8 cellular contexts compared by ENCODE assay signal in genomic region chr9:12774861-12775367, GRCh38. TPM values are rescaled to one million over a fixed set of nuclear protein-coding genes. Genes with fewer than 3 reads are reported as not detected.
DNase-seq lines count a peak whose midpoint lies in the region; ATAC-seq, FAIRE-seq and TF ChIP-seq lines count a peak whose summit lies in the region.

A gene with protein sequence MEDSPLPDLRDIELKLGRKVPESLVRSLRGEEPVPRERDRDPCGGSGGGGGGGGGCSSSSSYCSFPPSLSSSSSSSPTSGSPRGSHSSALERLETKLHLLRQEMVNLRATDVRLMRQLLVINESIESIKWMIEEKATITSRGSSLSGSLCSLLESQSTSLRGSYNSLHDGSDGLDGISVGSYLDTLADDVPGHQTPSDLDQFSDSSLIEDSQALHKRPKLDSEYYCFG (plus strand): TSS chr9:12775020. CDS start chr9:12775716, 696 bp downstream.

- no peak for TF ChIP-seq POLR2A in spleen (IDR thresholded peaks at IDR 0.05)

- H3K4me1 ChIP-seq in kidney (ENCODE audit: control insufficient read depth in 1 of 2, insufficient read depth in 1 of 2, low read depth in 1 of 2, low read length in 2 of 2) (peaks cover 0 to 5% of the 10 kb centered on the region in 2 donors), spleen (peaks cover 0 to 16% (median 3%) of the 10 kb centered on the region in 6 donors)
- H3K4me1 ChIP-seq in CD8-positive, alpha-beta memory T cell (ENCODE audit: insufficient read depth, low read length), result no peaks in the 10 kb centered on the region

- H3K27ac ChIP-seq in kidney (ENCODE audit: low read depth in 2 of 2, low read length in 2 of 2) (peak within 1 kb of the TSS; percentile 84 to 85), spleen (peak within 1 kb of the TSS; percentile 64 to 88 (median 82))
- no peak within 1 kb of the TSS for H3K27ac ChIP-seq in CD8-positive, alpha-beta memory T cell (ENCODE audit: low read depth, low read length)

- no peak within 1 kb of the TSS for H3K27ac Mint-ChIP-seq in CD8-positive, alpha-beta memory T cell

- H3K27me3 Mint-ChIP-seq in CD8-positive, alpha-beta memory T cell, result peaks cover 7 to 8% of the 10 kb centered on the region in 2 donors

- DNase-seq in NCI-H2107 treated with DMSO at 0.1 percent for 48 hours (lab: John Stamatoyannopoulos, UW; ENCODE audit: unreplicated experiment) (peak; percentile 38), NCI-H2107 (lab: John Stamatoyannopoulos, UW) (no peak), NCI-H526 treated with DMSO at 0.1 percent for 48 hours (lab: John Stamatoyannopoulos, UW) (peak; percentile 72), cerebellum (ENCODE audit: low spot score) (peak; percentile 80), kidney (no peak), spleen (no peak)
- no peak for DNase-seq in CD8-positive, alpha-beta memory T cell

- H3K36me3 Mint-ChIP-seq in CD8-positive, alpha-beta memory T cell, result no peaks in the 10 kb centered on the region

- H3K9me3 ChIP-seq in kidney (ENCODE audit: control insufficient read depth in 1 of 2, low read length in 2 of 2) (no peaks in the 10 kb centered on the region), spleen (no peaks in the 10 kb centered on the region)
- H3K9me3 ChIP-seq in CD8-positive, alpha-beta memory T cell (ENCODE audit: low read length), result no peaks in the 10 kb centered on the region

- CTCF ChIA-PET in CD8-positive, alpha-beta memory T cell (lab: Charles Lee), result no interaction called here

- peaks cover 0 to 27% (median 5%) of the 10 kb centered on the region in 7 donors for H3K27me3 ChIP-seq in spleen (replicated peaks in 1 of 7)
- H3K27me3 ChIP-seq in CD8-positive, alpha-beta memory T cell (ENCODE audit: insufficient read depth, low read length, poor library complexity, severe bottlenecking), result no peaks in the 10 kb centered on the region

- H3K4me3 Mint-ChIP-seq in CD8-positive, alpha-beta memory T cell, result peak within 1 kb of the TSS in 1 of 7 donors; percentile 40

- WGBS in spleen, 5 donors, result 1 to 3% (median 2%) methylated on average over 17 of the region's 17 CpGs

- H3K9me3 Mint-ChIP-seq in CD8-positive, alpha-beta memory T cell, result peaks cover 7 to 20% (median 14%) of the 10 kb centered on the region in 5 donors

- TF ChIP-seq CTCF in kidney (IDR thresholded peaks at IDR 0.05; ENCODE audit: borderline replicate concordance, extremely low read depth, insufficient read depth) (no peak), spleen (IDR thresholded peaks at IDR 0.05 in 8 of 11, conservative IDR thresholded peaks at IDR 0.05 in 3 of 11) (no peak)

- FAIRE-seq in kidney (lab: Jason Lieb, UNC), result peak; percentile 65

- POLR2A ChIA-PET in CD8-positive, alpha-beta memory T cell (lab: Charles Lee), result no interaction called here

- H3K36me3 ChIP-seq in kidney (ENCODE audit: control insufficient read depth in 1 of 2, insufficient read depth in 2 of 2, low read length in 2 of 2), result no peaks in the 10 kb centered on the region
- no peaks in the 10 kb centered on the region for H3K36me3 ChIP-seq in spleen
- no peaks in the 10 kb centered on the region for H3K36me3 ChIP-seq in CD8-positive, alpha-beta memory T cell (ENCODE audit: insufficient read depth, low read length)

- H3K4me1 Mint-ChIP-seq in CD8-positive, alpha-beta memory T cell, result peaks cover 0 to 3% (median 0%) of the 10 kb centered on the region in 3 donors

- peak within 1 kb of the TSS; percentile 95 to 98 for H3K4me3 ChIP-seq in kidney (ENCODE audit: low read length in 2 of 2)
- H3K4me3 ChIP-seq in spleen, result peak within 1 kb of the TSS; percentile 37 to 76 (median 56)
- no peak within 1 kb of the TSS for H3K4me3 ChIP-seq in CD8-positive, alpha-beta memory T cell (ENCODE audit: low read length)

- H3K9ac ChIP-seq in kidney (ENCODE audit: low read length in 2 of 2), result peak within 1 kb of the TSS; percentile 75 to 91

- intact Hi-C loops in kidney (cut with DNase I) (no loop called here), spleen (cut with DNase I; ENCODE audit: low total_unique reads) (no loop called here)

- ATAC-seq in GM18517 (IDR thresholded peaks at IDR 0.05; ENCODE audit: unreplicated experiment), result no peak

RNA-seq across cellular contexts. Expression of the gene that starts here (rescaled TPM):
- total RNA-seq in cerebellum (13.3 TPM), kidney (11.1 TPM), spleen (10 to 100 TPM; 10.3 to 34.0 (median 16.9) TPM)
- polyA plus RNA-seq in kidney (ENCODE audit: insufficient read depth, low read depth, low replicate concordance) (3.8 TPM), spleen (1 to 10 TPM; 5.6 to 8.1 (median 5.8) TPM)
- total RNA-seq in CD8-positive, alpha-beta memory T cell, result not detected
- not detected for polyA plus RNA-seq in CD8-positive, alpha-beta memory T cell

Comparison
In these comparisons a context has a peak if more than half of its experiments do, and no peak if none do; other contexts are left out.
1. RNA of the gene that starts here (total RNA-seq): 10.3 to 34.0 TPM in spleen, 13.3 TPM in cerebellum (single experiment) and 11.1 TPM in kidney (single experiment); not detected in CD8-positive, alpha-beta memory T cell; every median in the first group is over 10 times any median in the second.
2. DNase-seq: peak in NCI-H2107 treated with DMSO at 0.1 percent for 48 hours (single experiment), NCI-H526 treated with DMSO at 0.1 percent for 48 hours (single experiment) and cerebellum (single experiment); none in NCI-H2107 (single experiment), kidney (single experiment), spleen (single experiment) and CD8-positive, alpha-beta memory T cell (0 of 5).